In genomic region chr16:21260870-21261791, GRCh38 we compare ENCODE assay signal across 10 cellular contexts. TPM values are rescaled to one million over a fixed set of nuclear protein-coding genes. Genes with fewer than 3 reads are reported as not detected.
DNase-seq lines count a peak whose midpoint lies in the region; ATAC-seq and TF ChIP-seq lines count a peak whose summit lies in the region.
"Had no signal": no experiment of that assay in that cellular context is flagged by ENCODE, and none has a peak within 500 bp of the region (broad histone marks: within the 10 kb centered on the region; RNA-seq: fewer than 3 reads in every experiment).

No MANE protein-coding gene starts in this region.

- CTCF ChIA-PET in CD4-positive, alpha-beta T cell (lab: Charles Lee): no interaction called here

- TF ChIP-seq EP300 in stomach (IDR thresholded peaks at IDR 0.05): no peak

- no peaks in the 10 kb centered on the region for H3K4me1 Mint-ChIP-seq in activated T-helper 2 cell treated with anti-CD3 and anti-CD28 coated beads, Interferon-gamma antibody, Interleukin-2, Interleukin-4, amounts not matched to agents 10 μg/mL and 5 μg/mL and 100 μg/mL, durations not matched to agents 14 hours and 24 hours and 36 hours (ENCODE audit: low read depth)
- H3K4me1 Mint-ChIP-seq in CD4-positive, alpha-beta T cell (ENCODE audit: low read depth): no peaks in the 10 kb centered on the region
- H3K4me1 Mint-ChIP-seq: natural killer cell had no signal

- DNase-seq in RKO (ENCODE audit: low spot score) (peak; percentile 88), fibroblast of villous mesenchyme (ENCODE audit: low read depth) (peak; percentile 36), stomach (peak; percentile 60)
- no peak for DNase-seq in activated effector memory CD4-positive, alpha-beta T cell treated with Interleukin-2 at 50 U/mL for 16 hours
- DNase-seq in activated T-helper 2 cell treated with anti-CD3 and anti-CD28 coated beads, Interferon-gamma antibody, Interleukin-2, Interleukin-4, amounts not matched to agents 10 μg/mL and 5 μg/mL and 100 μg/mL, durations not matched to agents 14 hours and 24 hours and 36 hours (ENCODE audit: low spot score): no peak
- DNase-seq in CD4-positive, alpha-beta T cell: no peak
- DNase-seq: activated CD4-positive, CD25-positive, alpha-beta regulatory T cell; natural killer cell had no signal

- no peak overlapping the region for H3K27ac Mint-ChIP-seq in activated T-helper 2 cell treated with anti-CD3 and anti-CD28 coated beads, Interferon-gamma antibody, Interleukin-2, Interleukin-4, amounts not matched to agents 10 μg/mL and 5 μg/mL and 100 μg/mL, durations not matched to agents 14 hours and 24 hours and 36 hours
- no peak overlapping the region for H3K27ac Mint-ChIP-seq in CD4-positive, alpha-beta T cell
- H3K27ac Mint-ChIP-seq: natural killer cell; stimulated activated memory B cell treated with anti-CD40 and anti-IgM and Interleukin-4, amounts not matched to agents 10 μg/mL and 1 μg/mL and 100 μg/mL, for 72 hours had no signal

- no peaks in the 10 kb centered on the region for H3K9me3 ChIP-seq in stomach
- H3K9me3 ChIP-seq in CD4-positive, alpha-beta T cell (ENCODE audit: control insufficient read depth, low read length): no peaks in the 10 kb centered on the region

- no peaks in the 10 kb centered on the region for H3K9me3 Mint-ChIP-seq in activated T-helper 2 cell treated with anti-CD3 and anti-CD28 coated beads, Interferon-gamma antibody, Interleukin-2, Interleukin-4, amounts not matched to agents 10 μg/mL and 5 μg/mL and 100 μg/mL, durations not matched to agents 14 hours and 24 hours and 36 hours
- no peaks in the 10 kb centered on the region for H3K9me3 Mint-ChIP-seq in CD4-positive, alpha-beta T cell
- H3K9me3 Mint-ChIP-seq: natural killer cell; stimulated activated memory B cell treated with anti-CD40 and anti-IgM and Interleukin-4, amounts not matched to agents 10 μg/mL and 1 μg/mL and 100 μg/mL, for 72 hours had no signal

- no peaks in the 10 kb centered on the region for H3K36me3 Mint-ChIP-seq in activated T-helper 2 cell treated with anti-CD3 and anti-CD28 coated beads, Interferon-gamma antibody, Interleukin-2, Interleukin-4, amounts not matched to agents 10 μg/mL and 5 μg/mL and 100 μg/mL, durations not matched to agents 14 hours and 24 hours and 36 hours (ENCODE audit: low read depth)
- H3K36me3 Mint-ChIP-seq in CD4-positive, alpha-beta T cell (ENCODE audit: low read depth): no peaks in the 10 kb centered on the region
- H3K36me3 Mint-ChIP-seq: natural killer cell; stimulated activated memory B cell treated with anti-CD40 and anti-IgM and Interleukin-4, amounts not matched to agents 10 μg/mL and 1 μg/mL and 100 μg/mL, for 72 hours had no signal

- no peak for TF ChIP-seq CTCF in fibroblast of villous mesenchyme (IDR thresholded peaks at IDR 0.05; ENCODE audit: insufficient read depth, low read depth, low read length)
- no peak for TF ChIP-seq CTCF in stomach (IDR thresholded peaks at IDR 0.05)
- no peak for TF ChIP-seq CTCF in CD4-positive, alpha-beta T cell (IDR thresholded peaks at IDR 0.05)

- no peak overlapping the region for H3K4me3 Mint-ChIP-seq in activated T-helper 2 cell treated with anti-CD3 and anti-CD28 coated beads, Interferon-gamma antibody, Interleukin-2, Interleukin-4, amounts not matched to agents 10 μg/mL and 5 μg/mL and 100 μg/mL, durations not matched to agents 14 hours and 24 hours and 36 hours (ENCODE audit: low read depth)
- no peak overlapping the region for H3K4me3 Mint-ChIP-seq in CD4-positive, alpha-beta T cell
- H3K4me3 Mint-ChIP-seq: natural killer cell; stimulated activated memory B cell treated with anti-CD40 and anti-IgM and Interleukin-4, amounts not matched to agents 10 μg/mL and 1 μg/mL and 100 μg/mL, for 72 hours had no signal

- POLR2A ChIA-PET in CD4-positive, alpha-beta T cell (lab: Charles Lee): no interaction called here

- TF ChIP-seq POLR2A in stomach (IDR thresholded peaks at IDR 0.05): no peak

- intact Hi-C loops in stomach (cut with DNase I; ENCODE audit: low total_unique reads): no loop called here
- intact Hi-C loops in activated T-helper 2 cell treated with anti-CD3 and anti-CD28 coated beads, Interferon-gamma antibody, Interleukin-2, Interleukin-4, amounts not matched to agents 10 μg/mL and 5 μg/mL and 100 μg/mL, durations not matched to agents 14 hours and 24 hours and 36 hours (cut with micrococcal nuclease): no loop called here
- intact Hi-C loops in CD4-positive, alpha-beta T cell (cut with DNase I, micrococcal nuclease): no loop called here

- peak overlapping the region in 1 of 5 donors; percentile 8 for H3K27ac ChIP-seq in stomach
- no peak overlapping the region for H3K27ac ChIP-seq in CD4-positive, alpha-beta T cell (ENCODE audit: low read depth, low read length)

- H3K27me3 Mint-ChIP-seq in activated T-helper 2 cell treated with anti-CD3 and anti-CD28 coated beads, Interferon-gamma antibody, Interleukin-2, Interleukin-4, amounts not matched to agents 10 μg/mL and 5 μg/mL and 100 μg/mL, durations not matched to agents 14 hours and 24 hours and 36 hours (ENCODE audit: low read depth): peaks cover 14% of the 10 kb centered on the region
- H3K27me3 Mint-ChIP-seq in CD4-positive, alpha-beta T cell: peaks cover 4% of the 10 kb centered on the region
- H3K27me3 Mint-ChIP-seq: stimulated activated memory B cell treated with anti-CD40 and anti-IgM and Interleukin-4, amounts not matched to agents 10 μg/mL and 1 μg/mL and 100 μg/mL, for 72 hours had no signal

- H3K27me3 ChIP-seq in stomach: no peaks in the 10 kb centered on the region
- no peaks in the 10 kb centered on the region for H3K27me3 ChIP-seq in CD4-positive, alpha-beta T cell (ENCODE audit: control insufficient read depth, insufficient read depth, low read length)

- WGBS in stomach, 5 donors: 39 to 52% (median 48%) methylated on average over 9 of the region's 9 CpGs

- H3K4me1 ChIP-seq in stomach: peaks cover 0 to 26% (median 7%) of the 10 kb centered on the region in 4 donors

- ATAC-seq in GM19463 (IDR thresholded peaks at IDR 0.05; ENCODE audit: unreplicated experiment): peak; percentile 72
- no peak for ATAC-seq in CD4-positive, alpha-beta T cell (ENCODE audit: poor library complexity)
- ATAC-seq: natural killer cell; stimulated activated memory B cell treated with anti-CD40 and anti-IgM and Interleukin-4, amounts not matched to agents 10 μg/mL and 1 μg/mL and 100 μg/mL, for 72 hours had no signal

- H3K36me3 ChIP-seq in stomach: no peaks in the 10 kb centered on the region

- H3K4me3 ChIP-seq in fibroblast of villous mesenchyme (ENCODE audit: low read depth, low read length): no peak overlapping the region
- H3K4me3 ChIP-seq in stomach: no peak overlapping the region

RNA-seq across cellular contexts. Expression of gene CRYM, which starts 17.0 kb away (rescaled TPM):
- total RNA-seq in fibroblast of villous mesenchyme (0.32 TPM in 1 of 2 replicates, not detected in the other), stomach (1 to 10 TPM in 2 of 5 donors, not detected in 3; 3.3 to 3.6 TPM)
- polyA plus RNA-seq in stomach: 1 to 10 TPM in 2 of 3 donors, under 1 TPM in 1; 0.75 to 4.0 (median 3.1) TPM
- not detected in 2 replicates for total RNA-seq in activated T-helper 2 cell treated with anti-CD3 and anti-CD28 coated beads, Interferon-gamma antibody, Interleukin-2, Interleukin-4, amounts not matched to agents 10 μg/mL and 5 μg/mL and 100 μg/mL, durations not matched to agents 14 hours and 24 hours and 36 hours
- total RNA-seq in CD4-positive, alpha-beta T cell: not detected
- total RNA-seq: natural killer cell had no signal

RNA-seq across cellular contexts. Expression of gene ANKS4B, which starts 27.6 kb away (rescaled TPM):
- total RNA-seq in fibroblast of villous mesenchyme: not detected in 2 replicates
- total RNA-seq in stomach: 1 to 10 TPM in 2 of 5 donors, not detected in 3; 2.8 to 9.0 TPM
- polyA plus RNA-seq in stomach: under 1 TPM; 0.23 to 0.61 (median 0.31) TPM
- not detected in 2 replicates for total RNA-seq in activated T-helper 2 cell treated with anti-CD3 and anti-CD28 coated beads, Interferon-gamma antibody, Interleukin-2, Interleukin-4, amounts not matched to agents 10 μg/mL and 5 μg/mL and 100 μg/mL, durations not matched to agents 14 hours and 24 hours and 36 hours
- total RNA-seq in CD4-positive, alpha-beta T cell: not detected

RNA-seq across cellular contexts. Expression of gene ZP2, which starts 49.8 kb away (rescaled TPM):
- total RNA-seq in fibroblast of villous mesenchyme: not detected in 2 replicates
- total RNA-seq in stomach: under 1 TPM in 1 of 5 donors, not detected in 4; 0.55 TPM
- under 1 TPM in 1 of 3 donors, not detected in 2; 0.05 TPM for polyA plus RNA-seq in stomach
- not detected in 2 replicates for total RNA-seq in activated T-helper 2 cell treated with anti-CD3 and anti-CD28 coated beads, Interferon-gamma antibody, Interleukin-2, Interleukin-4, amounts not matched to agents 10 μg/mL and 5 μg/mL and 100 μg/mL, durations not matched to agents 14 hours and 24 hours and 36 hours
- not detected for total RNA-seq in CD4-positive, alpha-beta T cell
- total RNA-seq: natural killer cell had no signal

Comparison
In these comparisons a context has a peak if more than half of its experiments do, and no peak if none do; other contexts are left out.
1. DNase-seq: peak in RKO (single experiment), fibroblast of villous mesenchyme (single experiment) and stomach (single experiment); none in activated effector memory CD4-positive, alpha-beta T cell treated with Interleukin-2 at 50 U/mL for 16 hours (single experiment), activated T-helper 2 cell treated with anti-CD3 and anti-CD28 coated beads, Interferon-gamma antibody, Interleukin-2, Interleukin-4, amounts not matched to agents 10 μg/mL and 5 μg/mL and 100 μg/mL, durations not matched to agents 14 hours and 24 hours and 36 hours (single experiment) and CD4-positive, alpha-beta T cell (0 of 10).